ENCODE assay signal across 16 cellular contexts in genomic region chr12:6236641-6236940, GRCh38.
"Had no signal": no experiment of that assay in that cellular context is flagged by ENCODE, and none has a peak within 500 bp of the region (broad histone marks: within the 10 kb centered on the region; RNA-seq: fewer than 3 reads in every experiment).

No MANE protein-coding gene starts in this region.

- H3K4me3 ChIP-seq: coronary artery, heart left ventricle, thoracic aorta, uterus had no signal

- H3K9me3 ChIP-seq: heart left ventricle, thoracic aorta, uterus had no signal

- DNase-seq: activated CD4-positive, alpha-beta T cell treated with anti-CD3 and anti-CD28 coated beads, Interleukin-2, amount 50 U/mL, for 4 hours; activated effector memory CD4-positive, alpha-beta T cell treated with anti-CD3 and anti-CD28 coated beads, Interleukin-2, amount 50 U/mL, for 16 hours; activated naive CD4-positive, alpha-beta T cell treated with anti-CD3 and anti-CD28 coated beads, Interleukin-2, amount 50 U/mL, for 16 hours; activated T-cell treated with anti-CD3 and anti-CD28 coated beads, Interleukin-2, amount 50 U/mL, for 72 hours; brain microvascular endothelial cell; foreskin melanocyte; mesendoderm; retina; stimulated activated CD4-positive, alpha-beta T cell treated with anti-CD3 and anti-CD28 coated beads, Interleukin-2, amount 100 ng/mL, for 24 hours; SW 1271; T-helper 2 cell; uterus had no signal

- H3K36me3 ChIP-seq: brain microvascular endothelial cell, uterus had no signal

- ATAC-seq: activated T-cell treated with anti-CD3 and anti-CD28 coated beads, Interleukin-2, amount 50 U/mL, for 72 hours; heart left ventricle; naive thymus-derived CD8-positive, alpha-beta T cell had no signal

- H3K27me3 ChIP-seq: brain microvascular endothelial cell, heart left ventricle, uterus had no signal

- H3K27ac ChIP-seq: brain microvascular endothelial cell, thoracic aorta, uterus had no signal
